In the genomic region with DNA sequence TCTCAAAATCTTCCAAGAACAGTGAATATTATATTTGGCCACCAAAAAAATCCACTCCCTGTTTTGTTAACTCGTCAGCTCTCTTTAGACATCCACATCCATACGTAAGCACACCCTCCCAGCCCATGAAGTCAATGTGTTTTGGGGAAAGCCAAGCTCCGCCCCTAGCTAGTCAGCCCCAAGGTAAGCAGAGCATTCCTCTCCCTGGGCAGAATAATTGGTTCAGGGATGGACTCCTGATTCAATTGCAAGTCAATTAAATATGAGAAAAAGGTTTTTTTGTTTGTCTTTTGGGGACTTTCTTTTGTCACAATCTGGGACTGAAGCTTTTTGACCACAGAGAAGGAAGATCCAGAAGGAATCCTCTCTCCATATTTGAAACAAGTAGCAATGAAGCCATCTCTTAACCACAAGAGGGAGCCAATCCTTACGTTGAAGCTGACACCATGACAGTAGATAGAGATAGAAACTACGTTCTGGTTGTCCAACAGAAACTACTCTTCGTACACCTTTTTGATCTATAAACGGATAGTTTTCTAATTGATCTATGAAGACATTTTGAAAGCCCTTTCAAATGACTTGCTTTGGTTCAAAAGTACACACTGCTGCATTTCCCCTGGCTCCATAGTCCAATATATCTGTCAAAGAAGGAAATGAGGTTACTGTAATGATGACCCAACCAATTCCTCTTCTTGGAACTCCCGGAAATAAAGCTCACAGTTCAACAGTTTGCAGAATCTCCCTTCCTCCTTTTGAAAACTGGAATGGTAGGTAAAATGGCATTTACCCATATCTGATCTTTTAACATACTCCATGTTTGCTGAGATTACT, we compare ENCODE assay signal across 8 cellular contexts.
DNase-seq lines count a peak whose midpoint lies in the region; ATAC-seq and TF ChIP-seq lines count a peak whose summit lies in the region.

No MANE protein-coding gene starts in this region.

- H3K9me3 Mint-ChIP-seq in osteocyte (ENCODE audit: unreplicated experiment): no peaks in the 10 kb centered on the region

- no peak overlapping the region for H3K4me3 Mint-ChIP-seq in osteocyte (ENCODE audit: unreplicated experiment)

- DNase-seq in NCI-H2227 (lab: John Stamatoyannopoulos, UW; ENCODE audit: unreplicated experiment): peak; percentile 17
- DNase-seq in NCI-H2227 treated with DMSO at 0.1 percent for 48 hours (lab: John Stamatoyannopoulos, UW): no peak
- DNase-seq in HuH-7.5 (ENCODE audit: low spot score): peak; percentile 35
- peak; percentile 74 for DNase-seq in RPMI7951 (ENCODE audit: low read depth)
- DNase-seq in fibroblast of the conjunctiva (ENCODE audit: low read depth): peak; percentile 61
- no peak for DNase-seq in osteocyte (ENCODE audit: extremely low spot score, unreplicated experiment)

- no peak for ATAC-seq in GM18873 (IDR thresholded peaks at IDR 0.05; ENCODE audit: low FRiP score, unreplicated experiment)
- ATAC-seq in GM21360 (IDR thresholded peaks at IDR 0.05; ENCODE audit: unreplicated experiment): no peak

- TF ChIP-seq CTCF in osteocyte (IDR thresholded peaks at IDR 0.05): peak; percentile 74

- H3K27ac Mint-ChIP-seq in osteocyte (ENCODE audit: unreplicated experiment): no peak overlapping the region

- H3K27me3 Mint-ChIP-seq in osteocyte (ENCODE audit: unreplicated experiment): peaks cover 8% of the 10 kb centered on the region

- peaks cover 17% of the 10 kb centered on the region for H3K4me1 Mint-ChIP-seq in osteocyte (ENCODE audit: unreplicated experiment)

- H3K36me3 Mint-ChIP-seq in osteocyte (ENCODE audit: unreplicated experiment): no peaks in the 10 kb centered on the region

Comparison
In these comparisons a context has a peak if more than half of its experiments do, and no peak if none do; other contexts are left out.
1. DNase-seq: peak in NCI-H2227 (single experiment), HuH-7.5 (single experiment), RPMI7951 (single experiment) and fibroblast of the conjunctiva (single experiment); none in NCI-H2227 treated with DMSO at 0.1 percent for 48 hours (single experiment) and osteocyte (single experiment).